In genomic region chr16:28392054-28392453, GRCh38 we compare ENCODE assay signal across 4 cellular contexts. TPM values are rescaled to one million over a fixed set of nuclear protein-coding genes. Genes with fewer than 3 reads are reported as not detected.
"Had no signal": no experiment of that assay in that cellular context is flagged by ENCODE, and none has a peak within 500 bp of the region (broad histone marks: within the 10 kb centered on the region; RNA-seq: fewer than 3 reads in every experiment).

No MANE protein-coding gene starts in this region.

RNA-seq across cellular contexts. Expression of gene NPIPB6, which starts 28.7 kb away (rescaled TPM):
- total RNA-seq: dermis blood vessel endothelial cell, dermis microvascular lymphatic vessel endothelial cell, fibroblast of villous mesenchyme had no signal
- polyA plus RNA-seq: endothelial cell of umbilical vein had no signal
